Comparison of ENCODE assay signal across 31 cellular contexts in the genomic region with DNA sequence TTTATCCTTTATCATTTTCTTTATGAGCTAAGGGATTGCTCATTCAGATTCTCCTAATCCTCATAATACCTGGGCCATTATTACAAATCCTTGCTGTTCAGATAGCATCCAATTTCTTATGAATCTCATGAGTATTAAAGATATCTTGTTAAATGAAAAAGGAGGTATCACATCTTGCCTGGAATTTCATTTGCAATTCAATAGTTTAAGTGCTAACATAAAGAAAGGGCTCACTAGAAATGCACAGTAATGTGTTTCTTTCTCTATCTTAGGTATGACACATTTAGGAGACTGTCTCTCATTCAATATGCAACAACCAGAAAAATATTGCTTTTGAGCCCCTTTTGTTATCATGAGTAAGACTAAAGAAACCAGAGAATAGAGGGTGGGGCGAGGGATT.
"Had no signal": no experiment of that assay in that cellular context is flagged by ENCODE, and none has a peak within 500 bp of the region (broad histone marks: within the 10 kb centered on the region; RNA-seq: fewer than 3 reads in every experiment).

No MANE protein-coding gene starts in this region.

- H3K36me3 ChIP-seq: adrenal gland, ascending aorta, brain microvascular endothelial cell, breast epithelium, cardiac muscle cell had no signal

- DNase-seq: activated effector memory CD4-positive, alpha-beta T cell treated with anti-CD3 and anti-CD28 coated beads, Interleukin-2, amount 50 U/mL, for 16 hours; activated effector memory CD4-positive, alpha-beta T cell treated with Interleukin-2 at 50 U/mL for 16 hours; activated gamma-delta T cell; activated gamma-delta T cell treated with Interleukin-2 at 50 U/mL for 16 hours; activated naive CD4-positive, alpha-beta T cell; activated naive CD4-positive, alpha-beta T cell treated with anti-CD3 and anti-CD28 coated beads for 36 hours; activated naive CD4-positive, alpha-beta T cell treated with anti-CD3 and anti-CD28 coated beads, Interleukin-2, amount 10 ng/mL, durations not matched to agents 7 days and 5 days; activated naive CD4-positive, alpha-beta T cell treated with anti-CD3 and anti-CD28 coated beads, Interleukin-2, amount 50 U/mL, for 16 hours; activated naive CD4-positive, alpha-beta T cell treated with Interleukin-2 at 50 U/mL for 16 hours; activated naive CD8-positive, alpha-beta T cell treated with anti-CD3 and anti-CD28 coated beads for 36 hours; activated naive CD8-positive, alpha-beta T cell treated with anti-CD3 and anti-CD28 coated beads, Interleukin-2, amount 10 ng/mL, durations not matched to agents 7 days and 5 days; activated naive CD8-positive, alpha-beta T cell treated with anti-CD3 and anti-CD28 coated beads, Interleukin-2, amount 50 U/mL, for 24 hours; activated T-cell treated with anti-CD3 and anti-CD28 coated beads, Interleukin-2, amount 50 U/mL, for 4 hours; activated T-cell treated with anti-CD3 and anti-CD28 coated beads, Interleukin-2, amount 50 U/mL, for 48 hours; activated T-cell treated with anti-CD3 and anti-CD28 coated beads, Interleukin-2, amount 50 U/mL, for 72 hours; adrenal gland; amniotic stem cell; amygdala; anterior cingulate cortex; aorta; body of pancreas; brain microvascular endothelial cell; caudate nucleus; central memory CD4-positive, alpha-beta T cell; cerebellar nuclear complex had no signal

- H3K4me3 ChIP-seq: adrenal gland, ascending aorta, body of pancreas, breast epithelium, cardiac muscle cell had no signal

- H3K9me3 ChIP-seq: ascending aorta, body of pancreas, breast epithelium had no signal

- H3K27me3 ChIP-seq: adrenal gland, ascending aorta, body of pancreas, brain microvascular endothelial cell, breast epithelium, cardiac muscle cell had no signal

- H3K27ac ChIP-seq: adrenal gland, ascending aorta, body of pancreas, brain microvascular endothelial cell, breast epithelium, cardiac muscle cell had no signal

- FAIRE-seq: astrocyte, bronchial epithelial cell, colon had no signal
